ENCODE assay signal across 8 cellular contexts in the genomic region with DNA sequence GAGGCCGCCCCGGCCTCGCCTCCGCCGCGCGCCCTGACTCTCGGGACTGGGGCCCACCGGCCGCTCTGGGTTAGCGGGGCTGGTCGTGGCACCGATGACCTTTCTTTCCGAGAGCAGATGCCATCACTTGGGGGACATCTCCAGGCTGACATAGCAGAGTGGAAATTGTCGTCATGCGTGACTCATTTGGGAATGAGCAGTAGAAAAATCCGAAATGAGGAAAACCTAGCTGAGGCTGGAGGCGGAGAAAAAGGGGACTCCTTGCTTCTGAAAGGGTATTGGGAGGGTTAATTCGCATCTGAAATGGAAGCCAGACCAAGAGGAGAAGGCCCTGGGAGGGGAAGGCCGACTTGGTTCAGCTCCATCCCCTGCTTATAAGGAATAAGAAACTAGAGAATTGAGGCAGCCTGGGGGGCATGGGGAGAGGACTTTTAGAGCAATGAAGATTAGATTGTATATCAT. TPM values are rescaled to one million over a fixed set of nuclear protein-coding genes. Genes with fewer than 3 reads are reported as not detected.
A peak's percentile ranks its signal among the peaks of the same experiment; 100 is the strongest.
DNase-seq lines count a peak whose midpoint lies in the region; ATAC-seq and TF ChIP-seq lines count a peak whose summit lies in the region.

No MANE protein-coding gene starts in this region.

- H3K27me3 ChIP-seq in sigmoid colon, result peaks cover 9 to 65% (median 22%) of the 10 kb centered on the region in 3 donors

- 1% methylated on average over 20 of the region's 20 CpGs for WGBS in sigmoid colon, 2 donors

- H3K9ac ChIP-seq in SK-N-MC (ENCODE audit: insufficient read length), result peak overlapping the region; percentile 49

- no peak for TF ChIP-seq EP300 in sigmoid colon (IDR thresholded peaks at IDR 0.05)

- no peaks in the 10 kb centered on the region for H3K36me3 ChIP-seq in SK-N-MC (ENCODE audit: insufficient read depth, low read length)
- no peaks in the 10 kb centered on the region for H3K36me3 ChIP-seq in sigmoid colon

- ATAC-seq in GM18502 (IDR thresholded peaks at IDR 0.05; ENCODE audit: poor library complexity, unreplicated experiment), result no peak

- TF ChIP-seq CTCF in fibroblast of the aortic adventitia (IDR thresholded peaks at IDR 0.05; ENCODE audit: insufficient read depth, low read length) (no peak), sigmoid colon (IDR thresholded peaks at IDR 0.05) (no peak)

- no peak for TF ChIP-seq POLR2A in sigmoid colon (IDR thresholded peaks at IDR 0.05)

- DNase-seq in SHP77 treated with DMSO at 0.1 percent for 48 hours (lab: John Stamatoyannopoulos, UW) (peak; percentile 57), SHP77 (lab: John Stamatoyannopoulos, UW) (no peak), SK-N-MC (ENCODE audit: low read depth, low spot score) (no peak), fibroblast of the aortic adventitia (ENCODE audit: low read depth) (peak; percentile 22), sigmoid colon (no peak), globus pallidus (ENCODE audit: low spot score) (no peak), cortex of kidney (lab: John Stamatoyannopoulos, UW) (no peak)

- intact Hi-C loops in sigmoid colon (cut with DNase I), result no loop called here

- H3K9me3 ChIP-seq in SK-N-MC (ENCODE audit: low read depth, low read length) (no peaks in the 10 kb centered on the region), sigmoid colon (no peaks in the 10 kb centered on the region)

- H3K27ac ChIP-seq in SK-N-MC, result no peak overlapping the region
- H3K27ac ChIP-seq in sigmoid colon, result no peak overlapping the region

- H3K4me3 ChIP-seq in SK-N-MC, result peak overlapping the region; percentile 88
- H3K4me3 ChIP-seq in fibroblast of the aortic adventitia (ENCODE audit: low read depth, low read length), result peak overlapping the region; percentile 68
- peak overlapping the region in 3 of 4 donors; percentile 52 to 69 (median 56) for H3K4me3 ChIP-seq in sigmoid colon

- peaks cover 0 to 21% (median 14%) of the 10 kb centered on the region in 4 donors for H3K4me1 ChIP-seq in sigmoid colon

RNA-seq across cellular contexts. Expression of a gene that starts 0.4 kb away (rescaled TPM):
- 0.18 TPM in 1 of 2 replicates, not detected in the other for total RNA-seq in fibroblast of the aortic adventitia (ENCODE audit: low replicate concordance)
- total RNA-seq in sigmoid colon, result 1 to 10 TPM; 1.4 to 2.7 (median 2.1) TPM
- 1 to 10 TPM; 1.2 to 8.9 (median 5.5) TPM for polyA plus RNA-seq in sigmoid colon

Comparison
In these comparisons a context has a peak if more than half of its experiments do, and no peak if none do; other contexts are left out.
1. DNase-seq: peak in SHP77 treated with DMSO at 0.1 percent for 48 hours (single experiment) and fibroblast of the aortic adventitia (single experiment); none in SHP77 (0 of 2), SK-N-MC (single experiment), sigmoid colon (single experiment), globus pallidus (single experiment) and cortex of kidney (single experiment).
2. Peak in every context shown above with its lines, with median percentiles within 50 percentile points of each other: H3K4me3 ChIP-seq.